ENCODE assay signal across 9 cellular contexts in genomic region chr10:77756319-77757232, GRCh38.
DNase-seq lines count a peak whose midpoint lies in the region; ATAC-seq and TF ChIP-seq lines count a peak whose summit lies in the region.
"Had no signal": no experiment of that assay in that cellular context is flagged by ENCODE, and none has a peak within 500 bp of the region (broad histone marks: within the 10 kb centered on the region; RNA-seq: fewer than 3 reads in every experiment).

No MANE protein-coding gene starts in this region.

- intact Hi-C loops in left lung (cut with DNase I), result no loop called here

- ATAC-seq in left lung (peak; percentile 79), GM19467 (IDR thresholded peaks at IDR 0.05; ENCODE audit: unreplicated experiment) (no peak), GM18870 (IDR thresholded peaks at IDR 0.05; ENCODE audit: unreplicated experiment) (no peak)

- no peaks in the 10 kb centered on the region for H3K27me3 ChIP-seq in left lung
- H3K27me3 ChIP-seq: BLaER1 had no signal

- H3K4me3 ChIP-seq in HEK293 (ENCODE audit: low read depth, low read length), result no peak overlapping the region
- no peak overlapping the region for H3K4me3 ChIP-seq in left lung
- H3K4me3 ChIP-seq: BLaER1 had no signal

- CTCF ChIA-PET in HEK293 (lab: Yijun Ruan, JAX), result interaction anchor here (0.6 to 2.8 kb wide), 27 partner anchors 9 to 1456 kb away, joined by 3 to 44 read pairs (median 4); no protein-coding TSS in a partner anchor

- H3K27ac ChIP-seq in HEK293 (ENCODE audit: extremely low read depth, low read depth, low read length) (no peak overlapping the region), left lung (no peak overlapping the region)
- H3K27ac ChIP-seq: BLaER1 had no signal

- H3K9me3 ChIP-seq in HEK293 (ENCODE audit: control insufficient read depth, insufficient read depth, low read depth, low read length), result no peaks in the 10 kb centered on the region
- H3K9me3 ChIP-seq in left lung, result no peaks in the 10 kb centered on the region
- H3K9me3 ChIP-seq: BLaER1 had no signal

- H3K4me1 ChIP-seq in HEK293 (ENCODE audit: control insufficient read depth, insufficient read depth, low read length) (no peaks in the 10 kb centered on the region), left lung (no peaks in the 10 kb centered on the region)
- H3K4me1 ChIP-seq: BLaER1 had no signal

- TF ChIP-seq CTCF in HEK293 (tag by site-specific recombination; IDR thresholded peaks at IDR 0.05) (peak; percentile 83), left lung (IDR thresholded peaks at IDR 0.05) (peak; percentile 16 to 38)

- H3K36me3 ChIP-seq in HEK293 (ENCODE audit: control insufficient read depth in 2 of 2, insufficient read depth in 1 of 2, low read length in 2 of 2), result no peaks in the 10 kb centered on the region
- H3K36me3 ChIP-seq in left lung, result no peaks in the 10 kb centered on the region
- H3K36me3 ChIP-seq: BLaER1 had no signal

- peak; percentile 3 for DNase-seq in NCI-H2029 (lab: John Stamatoyannopoulos, UW)
- DNase-seq in NCI-H2029 treated with DMSO at 0.1 percent for 48 hours (lab: John Stamatoyannopoulos, UW), result no peak
- DNase-seq in NCI-H460 (ENCODE audit: extremely low read depth, low read depth), result peak; percentile 73
- peak; percentile 13 for DNase-seq in brain pericyte (ENCODE audit: low read depth, low spot score)
- DNase-seq in left lung, result peak; percentile 38 to 64

- POLR2A ChIA-PET in HEK293 (lab: Yijun Ruan, JAX), result no interaction called here

TF ChIP-seq in HEK293, 187 proteins besides CTCF, POLR2A, EP300 and RAD21:
- TF ChIP-seq PRDM10 (tag by site-specific recombination; IDR thresholded peaks at IDR 0.05) (peak; percentile 99), KLF1 (tag by site-specific recombination; IDR thresholded peaks at IDR 0.05) (0 out of 2 replicates have a peak, but pooled peaks have one; percentile 27), ZFHX2 (tag by site-specific recombination; conservative IDR thresholded peaks at IDR 0.05) (peak; percentile 35; the same call in 1 of the 2 replicates), ZNF692 (tag by site-specific recombination; IDR thresholded peaks at IDR 0.05) (peak; percentile 50; the same call in 1 of the 2 replicates), ZNF76 (tag by site-specific recombination; IDR thresholded peaks at IDR 0.05; ENCODE audit: borderline replicate concordance, low read depth) (peak; percentile 89), GLIS1 (tag by site-specific recombination; IDR thresholded peaks at IDR 0.05) (peak; percentile 91), ZFP69B (tag by site-specific recombination; IDR thresholded peaks at IDR 0.05) (no peak), GLIS2 (tag by site-specific recombination; IDR thresholded peaks at IDR 0.05) (peak; percentile 56), ZSCAN18 (tag by site-specific recombination; IDR thresholded peaks at IDR 0.05) (no peak), ZEB2 (tag by site-specific recombination; IDR thresholded peaks at IDR 0.05) (peak; percentile 17; the same call in 1 of the 2 replicates), ZNF654 (tag by site-specific recombination; IDR thresholded peaks at IDR 0.05; ENCODE audit: low read depth) (peak; percentile 96), PATZ1 (tag by site-specific recombination; IDR thresholded peaks at IDR 0.05) (peak; percentile 81), KLF16 (tag by site-specific recombination; IDR thresholded peaks at IDR 0.05) (no peak)
